12 cellular contexts compared by ENCODE assay signal in genomic region chr2:10330700-10331032, GRCh38. TPM values are rescaled to one million over a fixed set of nuclear protein-coding genes. Genes with fewer than 3 reads are reported as not detected.
A peak's percentile ranks its signal among the peaks of the same experiment; 100 is the strongest.
DNase-seq lines count a peak whose midpoint lies in the region; ATAC-seq and TF ChIP-seq lines count a peak whose summit lies in the region.
"Had no signal": no experiment of that assay in that cellular context is flagged by ENCODE, and none has a peak within 500 bp of the region (broad histone marks: within the 10 kb centered on the region; RNA-seq: fewer than 3 reads in every experiment).

No MANE protein-coding gene starts in this region.

- ATAC-seq in stimulated activated naive CD8-positive, alpha-beta T cell treated with anti-CD3 and anti-CD28 coated beads, Interleukin-15, amount 100 ng/mL, for 72 hours = no peak
- no peak for ATAC-seq in GM19023 (IDR thresholded peaks at IDR 0.05; ENCODE audit: unreplicated experiment)

- peak overlapping the region; percentile 65 to 72 for H3K27ac ChIP-seq in liver (ENCODE audit: low read depth in 1 of 2, low read length in 2 of 2)

- no peak for TF ChIP-seq RAD21 in liver (IDR thresholded peaks at IDR 0.05)

- 80% methylated on average over 9 of the region's 9 CpGs for WGBS in liver

- H3K4me3 Mint-ChIP-seq in activated T-cell treated with anti-CD3 and anti-CD28 coated beads, Interleukin-2, amount 50 U/mL, for 24 hours = peak overlapping the region; percentile 85
- peak overlapping the region; percentile 94 for H3K4me3 Mint-ChIP-seq in T-helper 2 cell treated with Interferon-gamma antibody and Interleukin-4, amounts not matched to agents 5 μg/mL and 100 μg/mL, for 36 hours
- peak overlapping the region; percentile 96 to 98 for H3K4me3 Mint-ChIP-seq in stimulated activated naive CD8-positive, alpha-beta T cell treated with anti-CD3 and anti-CD28 coated beads, Interleukin-15, amount 100 ng/mL, for 72 hours
- no peak overlapping the region for H3K4me3 Mint-ChIP-seq in endothelial cell (ENCODE audit: unreplicated experiment)

- H3K9me3 ChIP-seq in liver (ENCODE audit: control insufficient read depth in 4 of 4, low read length in 3 of 4) = no peaks in the 10 kb centered on the region
- H3K9me3 ChIP-seq: HAP-1 had no signal

- DNase-seq in activated T-cell treated with anti-CD3 and anti-CD28 coated beads, Interleukin-2, amount 50 U/mL, for 24 hours = no peak
- DNase-seq in activated T-cell treated with anti-CD3 and anti-CD28 coated beads, Interleukin-2, amount 50 U/mL, for 1 hour = no peak
- DNase-seq in T-helper 2 cell treated with Interferon-gamma antibody and Interleukin-4, amounts not matched to agents 5 μg/mL and 100 μg/mL, for 36 hours (ENCODE audit: low spot score) = no peak
- DNase-seq in stimulated activated naive CD8-positive, alpha-beta T cell treated with anti-CD3 and anti-CD28 coated beads, Interleukin-15, amount 100 ng/mL, for 72 hours = no peak
- DNase-seq in NCI-H524 treated with DMSO at 0.1 percent for 48 hours (lab: John Stamatoyannopoulos, UW) (no peak), endothelial cell (ENCODE audit: low spot score) (no peak)
- DNase-seq: cerebellar nuclear complex, KBM-7, NCI-H526 treated with DMSO at 0.1 percent for 48 hours had no signal

- H3K27me3 Mint-ChIP-seq in activated T-cell treated with anti-CD3 and anti-CD28 coated beads, Interleukin-2, amount 50 U/mL, for 24 hours = no peaks in the 10 kb centered on the region
- H3K27me3 Mint-ChIP-seq in T-helper 2 cell treated with Interferon-gamma antibody and Interleukin-4, amounts not matched to agents 5 μg/mL and 100 μg/mL, for 36 hours (ENCODE audit: low read depth) = no peaks in the 10 kb centered on the region
- no peaks in the 10 kb centered on the region for H3K27me3 Mint-ChIP-seq in stimulated activated naive CD8-positive, alpha-beta T cell treated with anti-CD3 and anti-CD28 coated beads, Interleukin-15, amount 100 ng/mL, for 72 hours
- H3K27me3 Mint-ChIP-seq in endothelial cell (ENCODE audit: unreplicated experiment) = peaks cover 3% of the 10 kb centered on the region

- H3K27me3 ChIP-seq in liver (ENCODE audit: control insufficient read depth in 4 of 4, insufficient read depth in 4 of 4, low read length in 3 of 4) = no peaks in the 10 kb centered on the region

- no peak overlapping the region for H3K9ac ChIP-seq in liver (ENCODE audit: low read depth in 1 of 2, low read length in 2 of 2)

- peak overlapping the region; percentile 96 for H3K27ac Mint-ChIP-seq in activated T-cell treated with anti-CD3 and anti-CD28 coated beads, Interleukin-2, amount 50 U/mL, for 24 hours
- peak overlapping the region; percentile 82 for H3K27ac Mint-ChIP-seq in T-helper 2 cell treated with Interferon-gamma antibody and Interleukin-4, amounts not matched to agents 5 μg/mL and 100 μg/mL, for 36 hours
- H3K27ac Mint-ChIP-seq in stimulated activated naive CD8-positive, alpha-beta T cell treated with anti-CD3 and anti-CD28 coated beads, Interleukin-15, amount 100 ng/mL, for 72 hours = peak overlapping the region; percentile 86 to 99
- no peak overlapping the region for H3K27ac Mint-ChIP-seq in endothelial cell (ENCODE audit: unreplicated experiment)

- H3K4me1 Mint-ChIP-seq in activated T-cell treated with anti-CD3 and anti-CD28 coated beads, Interleukin-2, amount 50 U/mL, for 24 hours (ENCODE audit: low read depth) = peaks cover 88% of the 10 kb centered on the region
- peaks cover 72% of the 10 kb centered on the region for H3K4me1 Mint-ChIP-seq in T-helper 2 cell treated with Interferon-gamma antibody and Interleukin-4, amounts not matched to agents 5 μg/mL and 100 μg/mL, for 36 hours (ENCODE audit: low read depth)
- peaks cover 89% of the 10 kb centered on the region for H3K4me1 Mint-ChIP-seq in stimulated activated naive CD8-positive, alpha-beta T cell treated with anti-CD3 and anti-CD28 coated beads, Interleukin-15, amount 100 ng/mL, for 72 hours
- peaks cover 63% of the 10 kb centered on the region for H3K4me1 Mint-ChIP-seq in endothelial cell (ENCODE audit: unreplicated experiment)

- H3K4me3 ChIP-seq in liver (ENCODE audit: low read depth in 1 of 3, low read length in 3 of 3) = no peak overlapping the region
- H3K4me3 ChIP-seq: HAP-1 had no signal

- H3K4me1 ChIP-seq in liver (ENCODE audit: control insufficient read depth in 4 of 4, insufficient read depth in 4 of 4, low read length in 3 of 4) = peaks cover 14 to 64% (median 44%) of the 10 kb centered on the region in 4 donors
- H3K4me1 ChIP-seq: HAP-1 had no signal

- no peak for TF ChIP-seq CTCF in liver (IDR thresholded peaks at IDR 0.05; ENCODE audit: low read depth, low read length, missing input control)
- no peak for TF ChIP-seq CTCF in endothelial cell (IDR thresholded peaks at IDR 0.05; ENCODE audit: unreplicated experiment)

- no peaks in the 10 kb centered on the region for H3K9me3 Mint-ChIP-seq in activated T-cell treated with anti-CD3 and anti-CD28 coated beads, Interleukin-2, amount 50 U/mL, for 24 hours
- peaks cover 8% of the 10 kb centered on the region for H3K9me3 Mint-ChIP-seq in T-helper 2 cell treated with Interferon-gamma antibody and Interleukin-4, amounts not matched to agents 5 μg/mL and 100 μg/mL, for 36 hours
- peaks cover 0 to 8% of the 10 kb centered on the region in 2 donors for H3K9me3 Mint-ChIP-seq in stimulated activated naive CD8-positive, alpha-beta T cell treated with anti-CD3 and anti-CD28 coated beads, Interleukin-15, amount 100 ng/mL, for 72 hours
- H3K9me3 Mint-ChIP-seq in endothelial cell (ENCODE audit: unreplicated experiment) = no peaks in the 10 kb centered on the region

- H3K36me3 Mint-ChIP-seq in activated T-cell treated with anti-CD3 and anti-CD28 coated beads, Interleukin-2, amount 50 U/mL, for 24 hours (ENCODE audit: low read depth) = peaks cover 16% of the 10 kb centered on the region
- H3K36me3 Mint-ChIP-seq in T-helper 2 cell treated with Interferon-gamma antibody and Interleukin-4, amounts not matched to agents 5 μg/mL and 100 μg/mL, for 36 hours (ENCODE audit: low read depth) = peaks cover 20% of the 10 kb centered on the region
- peaks cover 10% of the 10 kb centered on the region for H3K36me3 Mint-ChIP-seq in endothelial cell (ENCODE audit: low read depth, unreplicated experiment)

- H3K36me3 ChIP-seq in liver (ENCODE audit: control insufficient read depth in 4 of 4, insufficient read depth in 3 of 4, low read depth in 1 of 4, low read length in 3 of 4) = peaks cover 0 to 3% (median 0%) of the 10 kb centered on the region in 4 donors
- H3K36me3 ChIP-seq: HAP-1 had no signal

TF ChIP-seq in liver, 16 proteins besides CTCF, POLR2A, EP300 and RAD21:
- TF ChIP-seq HNF4A (conservative IDR thresholded peaks at IDR 0.05) = no peak
- no peak for TF ChIP-seq YY1 (IDR thresholded peaks at IDR 0.05)
- TF ChIP-seq JUND (IDR thresholded peaks at IDR 0.05) = no peak
- TF ChIP-seq GABPA (IDR thresholded peaks at IDR 0.05 in 1 of 2, conservative IDR thresholded peaks at IDR 0.05 in 1 of 2) = no peak
- TF ChIP-seq NR2F2 (IDR thresholded peaks at IDR 0.05) = no peak
- no peak for TF ChIP-seq ATF3 (IDR thresholded peaks at IDR 0.05)
TF ChIP-seq in liver: peak in this region for 0.

RNA-seq across cellular contexts. Expression of gene HPCAL1, which starts 28.0 kb away (rescaled TPM):
- 10 to 100 TPM; 17.3 to 18.1 TPM for total RNA-seq in liver
- polyA plus RNA-seq in liver = 10 to 100 TPM; 27.7 to 27.9 TPM
- total RNA-seq in endothelial cell (ENCODE audit: unreplicated experiment) = 34.6 TPM
